In genomic region chr17:82213251-82214011, GRCh38 we compare ENCODE assay signal across 8 cellular contexts.
A peak's percentile ranks its signal among the peaks of the same experiment; 100 is the strongest.
DNase-seq lines count a peak whose midpoint lies in the region; ATAC-seq lines count a peak whose summit lies in the region.

No MANE protein-coding gene starts in this region.

- peak overlapping the region; percentile 93 for H3K27ac Mint-ChIP-seq in memory B cell
- peak overlapping the region; percentile 90 for H3K27ac Mint-ChIP-seq in stimulated activated effector memory CD8-positive, alpha-beta T cell treated with anti-CD3 and anti-CD28 coated beads, Interleukin-12 subunit alpha, Interleukin-12 subunit beta, amount 100 ng/mL, for 72 hours

- no peaks in the 10 kb centered on the region for H3K9me3 Mint-ChIP-seq in memory B cell
- no peaks in the 10 kb centered on the region for H3K9me3 Mint-ChIP-seq in stimulated activated effector memory CD8-positive, alpha-beta T cell treated with anti-CD3 and anti-CD28 coated beads, Interleukin-12 subunit alpha, Interleukin-12 subunit beta, amount 100 ng/mL, for 72 hours

- peak; percentile 40 for DNase-seq in COR-L47 (lab: John Stamatoyannopoulos, UW)
- DNase-seq in NCI-H1105 (lab: John Stamatoyannopoulos, UW), result peak; percentile 28
- peak; percentile 47 for DNase-seq in activated CD4-positive, alpha-beta T cell treated with anti-CD3 and anti-CD28 coated beads, Interleukin-2, amount 50 U/mL, for 1 hour
- peak; percentile 50 to 58 (median 57) for DNase-seq in effector memory CD4-positive, alpha-beta T cell
- peak in 1 of 2 donors; percentile 50 for DNase-seq in memory B cell (ENCODE audit: low spot score in 2 of 2)
- peak; percentile 72 to 87 for DNase-seq in stimulated activated effector memory CD8-positive, alpha-beta T cell treated with anti-CD3 and anti-CD28 coated beads, Interleukin-12 subunit alpha, Interleukin-12 subunit beta, amount 100 ng/mL, for 72 hours (ENCODE audit: low spot score in 2 of 2)

- no peaks in the 10 kb centered on the region for H3K27me3 Mint-ChIP-seq in memory B cell

- H3K4me1 ChIP-seq in effector memory CD4-positive, alpha-beta T cell (ENCODE audit: control insufficient read depth, insufficient read depth, low read length, poor library complexity, severe bottlenecking), result peaks cover 32% of the 10 kb centered on the region

- peak overlapping the region; percentile 88 for H3K4me3 ChIP-seq in effector memory CD4-positive, alpha-beta T cell (ENCODE audit: insufficient read depth, low read depth, low read length, poor library complexity, severe bottlenecking)

- no peaks in the 10 kb centered on the region for H3K9me3 ChIP-seq in effector memory CD4-positive, alpha-beta T cell (ENCODE audit: control insufficient read depth, low read length)

- ATAC-seq in GM21619 (IDR thresholded peaks at IDR 0.05; ENCODE audit: unreplicated experiment) (peak; percentile 3), memory B cell (ENCODE audit: low read depth) (peak; percentile 23), GM18517 (IDR thresholded peaks at IDR 0.05; ENCODE audit: unreplicated experiment) (no peak)
- peak; percentile 66 for ATAC-seq in stimulated activated effector memory CD8-positive, alpha-beta T cell treated with anti-CD3 and anti-CD28 coated beads, Interleukin-12 subunit alpha, Interleukin-12 subunit beta, amount 100 ng/mL, for 72 hours

- H3K4me3 Mint-ChIP-seq in memory B cell, result peak overlapping the region; percentile 87
- H3K4me3 Mint-ChIP-seq in stimulated activated effector memory CD8-positive, alpha-beta T cell treated with anti-CD3 and anti-CD28 coated beads, Interleukin-12 subunit alpha, Interleukin-12 subunit beta, amount 100 ng/mL, for 72 hours, result peak overlapping the region; percentile 73

- H3K36me3 Mint-ChIP-seq in memory B cell, result no peaks in the 10 kb centered on the region
- H3K36me3 Mint-ChIP-seq in stimulated activated effector memory CD8-positive, alpha-beta T cell treated with anti-CD3 and anti-CD28 coated beads, Interleukin-12 subunit alpha, Interleukin-12 subunit beta, amount 100 ng/mL, for 72 hours, result peaks cover 29% of the 10 kb centered on the region

- no peaks in the 10 kb centered on the region for H3K36me3 ChIP-seq in effector memory CD4-positive, alpha-beta T cell (ENCODE audit: control insufficient read depth, insufficient read depth, low read length)

- peaks cover 25% of the 10 kb centered on the region for H3K4me1 Mint-ChIP-seq in memory B cell
- peaks cover 42% of the 10 kb centered on the region for H3K4me1 Mint-ChIP-seq in stimulated activated effector memory CD8-positive, alpha-beta T cell treated with anti-CD3 and anti-CD28 coated beads, Interleukin-12 subunit alpha, Interleukin-12 subunit beta, amount 100 ng/mL, for 72 hours

- no peaks in the 10 kb centered on the region for H3K27me3 ChIP-seq in effector memory CD4-positive, alpha-beta T cell (replicated peaks; ENCODE audit: control insufficient read depth, insufficient read depth, low read length, poor library complexity, severe bottlenecking)

- peak overlapping the region; percentile 55 for H3K27ac ChIP-seq in effector memory CD4-positive, alpha-beta T cell (ENCODE audit: insufficient read depth, low read length, poor library complexity, severe bottlenecking)
